Comparison of ENCODE assay signal across 8 cellular contexts in genomic region chr9:79573697-79573976, GRCh38. TPM values are rescaled to one million over a fixed set of nuclear protein-coding genes. Genes with fewer than 3 reads are reported as not detected.
DNase-seq lines count a peak whose midpoint lies in the region; ATAC-seq, FAIRE-seq and TF ChIP-seq lines count a peak whose summit lies in the region.

No MANE protein-coding gene starts in this region.

- H3K4me3 Mint-ChIP-seq in MCF 10A (ENCODE audit: unreplicated experiment) = no peak overlapping the region

- H3K4me1 ChIP-seq in HEK293 (ENCODE audit: control insufficient read depth, insufficient read depth, low read length) (no peaks in the 10 kb centered on the region), mucosa of descending colon (ENCODE audit: low read depth) (no peaks in the 10 kb centered on the region)

- peak overlapping the region; percentile 81 for H3K27ac ChIP-seq in HEK293 (ENCODE audit: extremely low read depth, low read depth, low read length)

- DNase-seq in ACHN = peak; percentile 19
- DNase-seq in MCF 10A (ENCODE audit: unreplicated experiment) = peak; percentile 27
- no peak for DNase-seq in mucosa of descending colon
- DNase-seq in KBM-7 = no peak
- no peak for DNase-seq in activated naive CD4-positive, alpha-beta T cell treated with Interleukin-2 at 50 U/mL for 16 hours
- no peak for DNase-seq in GM12891 (ENCODE audit: insufficient read length, low spot score)

- H3K27me3 Mint-ChIP-seq in MCF 10A (ENCODE audit: insufficient read depth, unreplicated experiment) = no peaks in the 10 kb centered on the region

- no peak for FAIRE-seq in GM12891 (lab: Jason Lieb, UNC)

- H3K36me3 ChIP-seq in HEK293 (ENCODE audit: control insufficient read depth in 2 of 2, insufficient read depth in 1 of 2, low read length in 2 of 2) (peaks cover 0 to 18% of the 10 kb centered on the region in 2 experiments; a peak in 1 of 3 replicates), mucosa of descending colon (ENCODE audit: low read depth) (no peaks in the 10 kb centered on the region)

- peak overlapping the region; percentile 86 for H3K27ac Mint-ChIP-seq in MCF 10A (ENCODE audit: low read depth, unreplicated experiment)

- BruUV-seq in MCF 10A (replicated peaks; lab: Mats Ljungman, UMichigan) = TSS peak; percentile 5

- H3K4me3 ChIP-seq in HEK293 (ENCODE audit: low read depth, low read length) = peak overlapping the region; percentile 93
- peak overlapping the region; percentile 96 for H3K4me3 ChIP-seq in mucosa of descending colon

- intact Hi-C loops in MCF 10A (cut with micrococcal nuclease) (loop anchor here (5.0 to 10.0 kb wide), 3 partner anchors 89 to 971 kb away; no protein-coding TSS in a partner anchor), mucosa of descending colon (cut with DNase I, micrococcal nuclease) (no loop called here)

- POLR2A ChIA-PET in HEK293 (lab: Yijun Ruan, JAX) (interaction anchor here (0.8 kb wide), 1 partner anchor 37 kb away, joined by 3 read pairs; no protein-coding TSS in a partner anchor), MCF 10A (lab: Yijun Ruan, JAX) (interaction anchor here (0.7 to 1.3 kb wide), 4 partner anchors 95 to 408 kb away, joined by 3 to 5 read pairs (median 4); no protein-coding TSS in a partner anchor)

- H3K9me3 ChIP-seq in HEK293 (ENCODE audit: control insufficient read depth, insufficient read depth, low read depth, low read length) (no peaks in the 10 kb centered on the region), mucosa of descending colon (no peaks in the 10 kb centered on the region)

- TF ChIP-seq POLR2A in GM12891 (IDR thresholded peaks at IDR 0.05; ENCODE audit: low read depth, low read length) = no peak

- peaks cover 17% of the 10 kb centered on the region for H3K4me1 Mint-ChIP-seq in MCF 10A (ENCODE audit: insufficient read depth, unreplicated experiment)

- CTCF ChIA-PET in HEK293 (lab: Yijun Ruan, JAX) = no interaction called here
- CTCF ChIA-PET in MCF 10A (lab: Yijun Ruan, JAX) = interaction anchor here (0.6 to 1.2 kb wide), 6 partner anchors 11 to 444 kb away, joined by 3 to 4 read pairs (median 3); no protein-coding TSS in a partner anchor

- H3K9me3 Mint-ChIP-seq in MCF 10A (ENCODE audit: unreplicated experiment) = no peaks in the 10 kb centered on the region

- in situ Hi-C loops in ACHN (cut with HindIII; ENCODE audit: low pct_ligation_motif_present, low pct_unique_long_range_greater_than_20kb, low sequenced_read_pairs) = no loop called here
- in situ Hi-C loops in KBM-7 (cut with MboI; ENCODE audit: low pct_unique_long_range_greater_than_20kb, low sequenced_read_pairs) = no loop called here

- ATAC-seq in mucosa of descending colon (peak; percentile 4), HG03439 (IDR thresholded peaks at IDR 0.05; ENCODE audit: unreplicated experiment) (no peak)

- peaks cover 6% of the 10 kb centered on the region for H3K36me3 Mint-ChIP-seq in MCF 10A (ENCODE audit: insufficient read depth, unreplicated experiment)

- no peak for TF ChIP-seq CTCF in HEK293 (tag by site-specific recombination; IDR thresholded peaks at IDR 0.05)
- no peak for TF ChIP-seq CTCF in MCF 10A (IDR thresholded peaks at IDR 0.05; ENCODE audit: unreplicated experiment)
- no peak for TF ChIP-seq CTCF in mucosa of descending colon (IDR thresholded peaks at IDR 0.05)

TF ChIP-seq in HEK293, 187 proteins besides CTCF, POLR2A, EP300 and RAD21 (continues in another document):
- TF ChIP-seq TCF7L2 (IDR thresholded peaks at IDR 0.05; ENCODE audit: borderline replicate concordance, low read depth, low read length) = peak; percentile 78; the same call in 1 of the 2 replicates
- TF ChIP-seq EGR2 (tag by site-specific recombination; IDR thresholded peaks at IDR 0.05; ENCODE audit: low read depth) = peak; percentile 47; the same call in 1 of the 2 replicates
- no peak for TF ChIP-seq ZNF132 (tag by site-specific recombination; IDR thresholded peaks at IDR 0.05; ENCODE audit: borderline replicate concordance)
- TF ChIP-seq TRIM28 (IDR thresholded peaks at IDR 0.05; ENCODE audit: borderline replicate concordance, low read length) = peak; percentile 31; the same call in 1 of the 2 replicates
- no peak for TF ChIP-seq ZNF785 (tag by site-specific recombination; IDR thresholded peaks at IDR 0.05)
- peak; percentile 66 for TF ChIP-seq WT1 (tag by site-specific recombination; IDR thresholded peaks at IDR 0.05)
- TF ChIP-seq PRDM6 (tag by site-specific recombination; IDR thresholded peaks at IDR 0.05) = peak; percentile 94
- 0 out of 2 replicates have a peak, but pooled peaks have one; percentile 22 for TF ChIP-seq GLIS1 (tag by site-specific recombination; IDR thresholded peaks at IDR 0.05)
- TF ChIP-seq KLF7 (tag by site-specific recombination; IDR thresholded peaks at IDR 0.05; ENCODE audit: borderline replicate concordance) = no peak

TF ChIP-seq in GM12891, 5 proteins besides CTCF, POLR2A, EP300 and RAD21:
- TF ChIP-seq SPI1 (IDR thresholded peaks at IDR 0.05; ENCODE audit: low read depth, low read length) (no peak), TAF1 (IDR thresholded peaks at IDR 0.05; ENCODE audit: low read depth, low read length) (no peak), POU2F2 (IDR thresholded peaks at IDR 0.05; ENCODE audit: low read depth, low read length) (no peak), PAX5 (IDR thresholded peaks at IDR 0.05; ENCODE audit: insufficient read depth, low read length, severe bottlenecking) (no peak), POLR2AphosphoS5 (IDR thresholded peaks at IDR 0.05; ENCODE audit: low read depth, low read length) (no peak)

RNA-seq across cellular contexts. Expression of gene TLE4, which starts 1.9 kb away (rescaled TPM):
- 8.7 and 12.3 TPM in 2 replicates for total RNA-seq in MCF 10A (2022)
- total RNA-seq in mucosa of descending colon = 10 to 100 TPM; 23.9 to 38.4 (median 29.8) TPM
- polyA plus RNA-seq in GM12891 (2012; ENCODE audit: low read depth, missing spikeins) = 1.6 TPM

Comparison
In these comparisons a context has a peak if more than half of its experiments do, and no peak if none do; other contexts are left out.
1. DNase-seq: peak in ACHN (single experiment) and MCF 10A (single experiment); none in mucosa of descending colon (0 of 3), KBM-7 (single experiment), activated naive CD4-positive, alpha-beta T cell treated with Interleukin-2 at 50 U/mL for 16 hours (single experiment) and GM12891 (single experiment).